In genomic region chr9:127958728-127959127, GRCh38 we compare ENCODE assay signal across 16 cellular contexts. TPM values are rescaled to one million over a fixed set of nuclear protein-coding genes. Genes with fewer than 3 reads are reported as not detected.
DNase-seq lines count a peak whose midpoint lies in the region; ATAC-seq and TF ChIP-seq lines count a peak whose summit lies in the region.
"Had no signal": no experiment of that assay in that cellular context is flagged by ENCODE, and none has a peak within 500 bp of the region (broad histone marks: within the 10 kb centered on the region; RNA-seq: fewer than 3 reads in every experiment).

No MANE protein-coding gene starts in this region.

- H3K4me1 Mint-ChIP-seq in activated naive CD4-positive, alpha-beta T cell treated with anti-CD3 and anti-CD28 coated beads, Interleukin-2, amount 50 U/mL, for 24 hours: peaks cover 96% of the 10 kb centered on the region
- H3K4me1 Mint-ChIP-seq in central memory CD8-positive, alpha-beta T cell: peaks cover 86% of the 10 kb centered on the region

- peak overlapping the region; percentile 72 for H3K4me3 Mint-ChIP-seq in activated naive CD4-positive, alpha-beta T cell treated with anti-CD3 and anti-CD28 coated beads, Interleukin-2, amount 50 U/mL, for 24 hours
- H3K4me3 Mint-ChIP-seq in central memory CD8-positive, alpha-beta T cell: peak overlapping the region; percentile 21

- no peaks in the 10 kb centered on the region for H3K27me3 Mint-ChIP-seq in activated naive CD4-positive, alpha-beta T cell treated with anti-CD3 and anti-CD28 coated beads, Interleukin-2, amount 50 U/mL, for 24 hours
- H3K27me3 Mint-ChIP-seq in central memory CD8-positive, alpha-beta T cell: no peaks in the 10 kb centered on the region

- peaks cover 0 to 87% (median 73%) of the 10 kb centered on the region in 4 donors for H3K4me1 ChIP-seq in tibial nerve

- peak overlapping the region; percentile 95 for H3K27ac Mint-ChIP-seq in activated naive CD4-positive, alpha-beta T cell treated with anti-CD3 and anti-CD28 coated beads, Interleukin-2, amount 50 U/mL, for 24 hours
- H3K27ac Mint-ChIP-seq in central memory CD8-positive, alpha-beta T cell (ENCODE audit: low read depth): peak overlapping the region; percentile 10

- peaks cover 12% of the 10 kb centered on the region for H3K36me3 Mint-ChIP-seq in activated naive CD4-positive, alpha-beta T cell treated with anti-CD3 and anti-CD28 coated beads, Interleukin-2, amount 50 U/mL, for 24 hours
- peaks cover 26% of the 10 kb centered on the region for H3K36me3 Mint-ChIP-seq in central memory CD8-positive, alpha-beta T cell (ENCODE audit: insufficient read depth)

- no peaks in the 10 kb centered on the region for H3K9me3 Mint-ChIP-seq in activated naive CD4-positive, alpha-beta T cell treated with anti-CD3 and anti-CD28 coated beads, Interleukin-2, amount 50 U/mL, for 24 hours
- no peaks in the 10 kb centered on the region for H3K9me3 Mint-ChIP-seq in central memory CD8-positive, alpha-beta T cell

- H3K4me3 ChIP-seq in tibial nerve: no peak overlapping the region
- H3K4me3 ChIP-seq: right lobe of liver had no signal

- no peak for DNase-seq in activated naive CD4-positive, alpha-beta T cell (lab: John Stamatoyannopoulos, UW)
- no peak for DNase-seq in central memory CD8-positive, alpha-beta T cell (ENCODE audit: low spot score in 2 of 2)
- no peak for DNase-seq in tibial nerve (ENCODE audit: low spot score in 2 of 2)
- DNase-seq in NOMO-1 treated with DMSO at 0.1 percent for 48 hours (lab: John Stamatoyannopoulos, UW; ENCODE audit: unreplicated experiment): no peak
- no peak for DNase-seq in NCI-H82 (lab: John Stamatoyannopoulos, UW)
- DNase-seq: brain microvascular endothelial cell; KG1; NCI-H2029; NCI-H446; NK-92 treated with Interleukin-12 subunit alpha and Interleukin-12 subunit beta, amount 100 ng/mL, for 24 hours; right lobe of liver had no signal

- no peak for ATAC-seq in central memory CD8-positive, alpha-beta T cell (replicated peaks; ENCODE audit: extremely low read depth, poor library complexity, severe bottlenecking)
- ATAC-seq: esophagus mucosa, HCT116, left lobe of liver, right lobe of liver had no signal

- H3K27ac ChIP-seq in tibial nerve: peak overlapping the region in 3 of 4 donors; percentile 1 to 99 (median 98)
- H3K27ac ChIP-seq: brain microvascular endothelial cell, right lobe of liver, VCaP had no signal

- no peak for TF ChIP-seq EP300 in tibial nerve (IDR thresholded peaks at IDR 0.05)

- WGBS in tibial nerve, 2 donors: 94 to 96% methylated on average over 1 of the region's 1 CpG

- no peaks in the 10 kb centered on the region for H3K36me3 ChIP-seq in tibial nerve
- H3K36me3 ChIP-seq: brain microvascular endothelial cell, right lobe of liver had no signal

- no peaks in the 10 kb centered on the region for H3K9me3 ChIP-seq in tibial nerve
- H3K9me3 ChIP-seq: right lobe of liver had no signal

- no peak for TF ChIP-seq POLR2A in tibial nerve (IDR thresholded peaks at IDR 0.05)

- no peaks in the 10 kb centered on the region for H3K27me3 ChIP-seq in tibial nerve
- H3K27me3 ChIP-seq: brain microvascular endothelial cell, right lobe of liver had no signal

- TF ChIP-seq CTCF in tibial nerve (IDR thresholded peaks at IDR 0.05): no peak

RNA-seq across cellular contexts. Expression of gene DPM2, which starts 21.1 kb away (rescaled TPM):
- 10 to 100 TPM in 3 of 4 donors, 1 to 10 TPM in 1; 9.0 to 21.9 (median 14.7) TPM for total RNA-seq in tibial nerve

RNA-seq across cellular contexts. Expression of gene EEIG1, which starts 22.1 kb away (rescaled TPM):
- 10 to 100 TPM; 33.9 to 53.8 (median 50.2) TPM for total RNA-seq in tibial nerve

RNA-seq across cellular contexts. Expression of gene PIP5KL1, which starts 28.2 kb away (rescaled TPM):
- total RNA-seq in tibial nerve: under 1 TPM in 1 of 4 donors, not detected in 3; 0.59 TPM

RNA-seq across cellular contexts. Expression of gene ST6GALNAC4, which starts 41.9 kb away (rescaled TPM):
- 10 to 100 TPM; 23.9 to 70.5 (median 37.0) TPM for total RNA-seq in tibial nerve

RNA-seq across cellular contexts. Expression of gene ST6GALNAC6, which starts 59.3 kb away (rescaled TPM):
- 100 to 1,000 TPM; 108 to 193 (median 172) TPM for total RNA-seq in tibial nerve
